Comparison of ENCODE assay signal across 26 cellular contexts in the genomic region with DNA sequence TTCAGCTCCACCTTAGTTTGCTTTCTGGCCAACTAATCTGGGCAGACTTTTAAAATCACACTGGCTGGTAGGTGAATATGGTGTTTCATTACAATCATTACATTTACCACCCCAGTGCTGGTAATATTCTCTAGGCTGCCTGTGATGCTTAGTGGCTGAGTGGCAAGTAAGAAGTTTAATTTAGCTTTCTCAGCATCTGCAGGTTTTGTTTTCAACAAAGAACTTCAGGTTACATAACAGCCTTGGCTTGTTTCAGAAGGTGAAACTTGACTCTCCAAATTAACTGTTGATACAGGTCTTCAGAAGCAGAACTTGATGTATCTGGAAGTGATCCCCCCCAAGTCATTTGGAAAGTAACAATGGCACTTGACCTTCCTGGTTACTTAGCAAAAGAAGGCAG.
"Had no signal": no experiment of that assay in that cellular context is flagged by ENCODE, and none has a peak within 500 bp of the region (broad histone marks: within the 10 kb centered on the region; RNA-seq: fewer than 3 reads in every experiment).

No MANE protein-coding gene starts in this region.

- H3K9me3 ChIP-seq: MG63, Peyer's patch, SJSA1 had no signal

- H3K36me3 ChIP-seq: cardiac muscle cell, MG63, Peyer's patch, SJSA1 had no signal

- H3K4me1 Mint-ChIP-seq: activated B cell treated with CpG ODN at 0.5 μM for 24 hours; activated CD4-positive, alpha-beta T cell treated with anti-CD3 and anti-CD28 coated beads, Interleukin-2, amount 10 ng/mL, durations not matched to agents 24 days and 14 days; activated T-helper 17 cell treated with anti-CD3 and anti-CD28 coated beads, Interleukin-2, amount 50 U/mL, for 72 hours; brain; T-helper 17 cell had no signal

- H3K4me1 ChIP-seq: Peyer's patch, SJSA1 had no signal

- H3K27ac ChIP-seq: cardiac muscle cell, Peyer's patch, SJSA1 had no signal

- H3K27ac Mint-ChIP-seq: activated B cell treated with CpG ODN at 0.5 μM for 24 hours; activated CD4-positive, alpha-beta T cell treated with anti-CD3 and anti-CD28 coated beads, Interleukin-2, amount 10 ng/mL, durations not matched to agents 24 days and 14 days; activated naive CD4-positive, alpha-beta T cell treated with anti-CD3 and anti-CD28 coated beads for 36 hours; activated naive CD8-positive, alpha-beta T cell; activated T-helper 17 cell treated with anti-CD3 and anti-CD28 coated beads, Interleukin-2, amount 50 U/mL, for 72 hours; brain; T-helper 17 cell had no signal

- H3K4me3 Mint-ChIP-seq: activated B cell treated with CpG ODN at 0.5 μM for 24 hours; activated CD4-positive, alpha-beta T cell treated with anti-CD3 and anti-CD28 coated beads, Interleukin-2, amount 10 ng/mL, durations not matched to agents 24 days and 14 days; activated naive CD4-positive, alpha-beta T cell treated with anti-CD3 and anti-CD28 coated beads for 36 hours; activated naive CD8-positive, alpha-beta T cell; activated T-helper 17 cell treated with anti-CD3 and anti-CD28 coated beads, Interleukin-2, amount 50 U/mL, for 72 hours; brain; T-helper 17 cell had no signal

- H3K9me3 Mint-ChIP-seq: activated B cell treated with CpG ODN at 0.5 μM for 24 hours; activated CD4-positive, alpha-beta T cell treated with anti-CD3 and anti-CD28 coated beads, Interleukin-2, amount 10 ng/mL, durations not matched to agents 24 days and 14 days; activated naive CD4-positive, alpha-beta T cell treated with anti-CD3 and anti-CD28 coated beads for 36 hours; activated T-helper 17 cell treated with anti-CD3 and anti-CD28 coated beads, Interleukin-2, amount 50 U/mL, for 72 hours had no signal

- H3K27me3 Mint-ChIP-seq: activated B cell treated with CpG ODN at 0.5 μM for 24 hours; activated CD4-positive, alpha-beta T cell treated with anti-CD3 and anti-CD28 coated beads, Interleukin-2, amount 10 ng/mL, durations not matched to agents 24 days and 14 days; activated naive CD8-positive, alpha-beta T cell; activated T-helper 17 cell treated with anti-CD3 and anti-CD28 coated beads, Interleukin-2, amount 50 U/mL, for 72 hours had no signal

- H3K36me3 Mint-ChIP-seq: activated naive CD8-positive, alpha-beta T cell; brain had no signal

- DNase-seq: activated B cell treated with CpG ODN at 0.5 μM for 24 hours; activated CD4-positive, alpha-beta T cell treated with anti-CD3 and anti-CD28 coated beads for 1 hour; activated CD4-positive, alpha-beta T cell treated with anti-CD3 and anti-CD28 coated beads, Interleukin-2, amount 10 ng/mL, durations not matched to agents 24 days and 14 days; activated CD4-positive, alpha-beta T cell treated with anti-CD3 and anti-CD28 coated beads, Interleukin-2, amount 50 U/mL, for 48 hours; activated CD8-positive, alpha-beta memory T cell treated with anti-CD3 and anti-CD28 coated beads for 24 hours; activated gamma-delta T cell; activated naive CD4-positive, alpha-beta T cell treated with anti-CD3 and anti-CD28 coated beads for 36 hours; activated T-cell treated with anti-CD3 and anti-CD28 coated beads for 4 hours; activated T-cell treated with anti-CD3 and anti-CD28 coated beads, Interleukin-2, amount 50 U/mL, for 48 hours; amygdala; MG63; NCI-H1105; NCI-H1436; NCI-H187; NCI-H2081; NCI-H510A treated with DMSO at 0.1 percent for 48 hours; NCI-H69; Peyer's patch; SHP77; T-helper 17 cell; T-helper 9 cell had no signal

- H3K27me3 ChIP-seq: cardiac muscle cell, MG63, Peyer's patch, SJSA1 had no signal

- ATAC-seq: activated T-helper 17 cell treated with anti-CD3 and anti-CD28 coated beads, Interleukin-2, amount 50 U/mL, for 72 hours; T-helper 17 cell had no signal

- H3K4me3 ChIP-seq: cardiac muscle cell, MG63, Peyer's patch, SJSA1 had no signal
